9 cellular contexts compared by ENCODE assay signal in the genomic region with DNA sequence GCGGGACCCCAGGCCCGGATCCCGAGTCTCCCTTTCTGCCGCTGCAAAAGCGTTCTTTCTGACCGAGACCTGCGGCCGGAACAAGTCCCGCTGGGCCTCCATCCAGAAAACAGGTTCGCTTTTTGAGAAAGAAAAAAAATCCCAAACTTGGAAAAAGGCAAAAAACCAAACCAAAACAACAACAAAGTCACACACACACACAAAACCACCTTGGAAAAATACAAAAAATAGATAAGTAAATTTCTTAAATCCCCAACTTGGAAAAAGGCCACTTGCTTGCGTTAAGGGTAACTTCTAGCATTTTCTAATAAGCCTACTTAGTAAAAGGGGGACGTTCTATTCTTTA. TPM values are rescaled to one million over a fixed set of nuclear protein-coding genes. Genes with fewer than 3 reads are reported as not detected.
DNase-seq lines count a peak whose midpoint lies in the region; ATAC-seq and TF ChIP-seq lines count a peak whose summit lies in the region.
"Had no signal": no experiment of that assay in that cellular context is flagged by ENCODE, and none has a peak within 500 bp of the region (broad histone marks: within the 10 kb centered on the region; RNA-seq: fewer than 3 reads in every experiment).

No MANE protein-coding gene starts in this region.

- peak overlapping the region; percentile 84 for H3K9ac ChIP-seq in mesenchymal stem cell (ENCODE audit: low read length)

- peak overlapping the region in 1 of 2 experiments; percentile 61 for H3K4ac ChIP-seq in mesenchymal stem cell (ENCODE audit: low read depth in 1 of 2, low read length in 2 of 2)

- peak overlapping the region; percentile 47 to 89 (median 80) for H3K27ac ChIP-seq in heart left ventricle
- peak overlapping the region; percentile 64 for H3K27ac ChIP-seq in mesenchymal stem cell (ENCODE audit: low read length, poor library complexity, severe bottlenecking)
- H3K27ac ChIP-seq in urinary bladder (ENCODE audit: low read depth): peak overlapping the region; percentile 28

- H2BK12ac ChIP-seq in mesenchymal stem cell (ENCODE audit: low read length in 2 of 2): no peak overlapping the region

- H3K4me1 Mint-ChIP-seq in MCF 10A (ENCODE audit: insufficient read depth, unreplicated experiment): peaks cover 13% of the 10 kb centered on the region

- POLR2A ChIA-PET in MCF 10A (lab: Yijun Ruan, JAX): interaction anchor here (0.7 kb wide), 2 partner anchors 11 to 143 kb away, joined by 3 read pairs; no protein-coding TSS in a partner anchor

- no peak overlapping the region for H3K14ac ChIP-seq in mesenchymal stem cell (ENCODE audit: low read length in 2 of 2)

- H2AFZ ChIP-seq in mesenchymal stem cell (ENCODE audit: low read depth, low read length): peak overlapping the region; percentile 46

- peak overlapping the region; percentile 82 for H3K4me2 ChIP-seq in mesenchymal stem cell (ENCODE audit: low read length, poor library complexity, severe bottlenecking)

- H3K27me3 Mint-ChIP-seq in MCF 10A (ENCODE audit: insufficient read depth, unreplicated experiment): peaks cover 18% of the 10 kb centered on the region

- DNase-seq in heart left ventricle (no peak), cardiac septum (ENCODE audit: low spot score) (no peak), MCF 10A (ENCODE audit: unreplicated experiment) (no peak), mesenchymal stem cell (peak; percentile 6), COR-L47 (lab: John Stamatoyannopoulos, UW) (no peak), GM10266 (ENCODE audit: extremely low spot score) (no peak)

- CTCF ChIA-PET in MCF 10A (lab: Yijun Ruan, JAX): no interaction called here

- no peak for TF ChIP-seq POLR2A in heart left ventricle (IDR thresholded peaks at IDR 0.05)

- peak overlapping the region; percentile 83 for H3K4me3 Mint-ChIP-seq in MCF 10A (ENCODE audit: unreplicated experiment)

- H4K91ac ChIP-seq in mesenchymal stem cell (ENCODE audit: low read length): peak overlapping the region; percentile 63

- H3K23ac ChIP-seq in mesenchymal stem cell (ENCODE audit: low read length in 2 of 2): no peak overlapping the region

- H3K4me1 ChIP-seq in heart left ventricle (peaks cover 0 to 22% (median 12%) of the 10 kb centered on the region in 12 donors), mesenchymal stem cell (ENCODE audit: control insufficient read depth, insufficient read depth, low read depth, low read length) (peaks cover 2% of the 10 kb centered on the region), urinary bladder (ENCODE audit: insufficient read depth) (no peaks in the 10 kb centered on the region)

- no peak overlapping the region for H2AK5ac ChIP-seq in mesenchymal stem cell (ENCODE audit: low read length, severe bottlenecking)

- peaks cover 25% of the 10 kb centered on the region for H3K79me1 ChIP-seq in mesenchymal stem cell (replicated peaks; ENCODE audit: low read length, poor library complexity, severe bottlenecking)

- peak overlapping the region; percentile 67 to 92 for H3K18ac ChIP-seq in mesenchymal stem cell (ENCODE audit: low read depth in 1 of 2, low read length in 2 of 2)

- intact Hi-C loops in heart left ventricle (cut with DNase I) (loop anchor here in 6 of 10 donors (5.0 to 10.0 kb wide), 3 partner anchors 145 to 567 kb away; partner anchors contain the start of gene PDCL3 (in 5 of the 6)), cardiac septum (cut with DNase I) (loop anchor here (5.0 kb wide), 2 partner anchors 95 to 145 kb away; partner anchors contain the start of genes LONRF2 and PDCL3), MCF 10A (cut with micrococcal nuclease) (no loop called here)

- peak overlapping the region; percentile 58 to 97 (median 78) for H3K4me3 ChIP-seq in heart left ventricle
- peak overlapping the region; percentile 66 to 82 for H3K4me3 ChIP-seq in mesenchymal stem cell (ENCODE audit: insufficient read depth in 1 of 2, low read depth in 1 of 2, low read length in 2 of 2)
- peak overlapping the region; percentile 75 for H3K4me3 ChIP-seq in urinary bladder (ENCODE audit: low read depth, low read length)

- H3K36me3 Mint-ChIP-seq in MCF 10A (ENCODE audit: insufficient read depth, unreplicated experiment): peaks cover 4% of the 10 kb centered on the region

- TF ChIP-seq CTCF in heart left ventricle (IDR thresholded peaks at IDR 0.05) (no peak), MCF 10A (IDR thresholded peaks at IDR 0.05; ENCODE audit: unreplicated experiment) (no peak), GM10266 (IDR thresholded peaks at IDR 0.05; ENCODE audit: control insufficient read depth, insufficient read depth, low read depth, missing control alignments) (no peak)

- H4K8ac ChIP-seq in mesenchymal stem cell (ENCODE audit: low read length): peak overlapping the region; percentile 78

- ATAC-seq in heart left ventricle (no peak), GM19395 (IDR thresholded peaks at IDR 0.05; ENCODE audit: unreplicated experiment) (no peak)

- H3K27me3 ChIP-seq in heart left ventricle: no peaks in the 10 kb centered on the region
- H3K27me3 ChIP-seq in mesenchymal stem cell (ENCODE audit: control insufficient read depth in 1 of 2, insufficient read depth in 1 of 2, low read length in 2 of 2): no peaks in the 10 kb centered on the region

- no peak overlapping the region for H3K27ac Mint-ChIP-seq in MCF 10A (ENCODE audit: low read depth, unreplicated experiment)

- 10 to 12% (median 11%) methylated on average over 9 to 12 of the region's 12 CpGs for WGBS in heart left ventricle, 4 donors
- 41% methylated on average over 3 of the region's 12 CpGs for WGBS in mesenchymal stem cell
- 9% methylated on average over 12 of the region's 12 CpGs for WGBS in urinary bladder

- H3K36me3 ChIP-seq in heart left ventricle (peaks cover 0 to 16% (median 0%) of the 10 kb centered on the region in 9 donors), mesenchymal stem cell (ENCODE audit: control insufficient read depth in 1 of 2, insufficient read depth in 2 of 2, low read depth in 1 of 2, low read length in 2 of 2) (peaks cover 4 to 7% of the 10 kb centered on the region in 2 experiments), urinary bladder (ENCODE audit: insufficient read depth) (no peaks in the 10 kb centered on the region)

- no peak overlapping the region for H2BK5ac ChIP-seq in mesenchymal stem cell (ENCODE audit: low read depth, low read length, poor library complexity, severe bottlenecking)

- no peaks in the 10 kb centered on the region for H3K9me3 Mint-ChIP-seq in MCF 10A (ENCODE audit: unreplicated experiment)

- peak overlapping the region; percentile 94 for H2BK15ac ChIP-seq in mesenchymal stem cell (ENCODE audit: low read depth, poor library complexity, severe bottlenecking)

- H3K9me3 ChIP-seq in heart left ventricle (no peaks in the 10 kb centered on the region), mesenchymal stem cell (ENCODE audit: control insufficient read depth, low read length) (no peaks in the 10 kb centered on the region)

- H2BK120ac ChIP-seq in mesenchymal stem cell (ENCODE audit: low read depth, low read length): peak overlapping the region; percentile 87

- BruUV-seq in MCF 10A (replicated peaks; lab: Mats Ljungman, UMichigan): no TSS peak

RNA-seq across cellular contexts. Expression of gene CHST10, which starts 0.2 kb away (rescaled TPM):
- total RNA-seq in heart left ventricle (10 to 100 TPM in 4 of 9 donors, 1 to 10 TPM in 5; 7.2 to 14.1 (median 9.8) TPM), cardiac septum (7.8 TPM), MCF 10A (2022) (2.3 and 4.0 TPM in 2 replicates), urinary bladder (12.5 TPM)
- polyA plus RNA-seq in heart left ventricle (1 to 10 TPM; 5.8 to 6.7 TPM), urinary bladder (10.3 TPM)
- polyA plus RNA-seq in mesenchymal stem cell (2013, experiment 1 of 2): 7.1 TPM
- polyA plus RNA-seq in mesenchymal stem cell (2013, experiment 2 of 2): 7.2 TPM

RNA-seq across cellular contexts. Expression of gene NMS, which starts 52.6 kb away (rescaled TPM):
- not detected for total RNA-seq in heart left ventricle
- not detected for polyA plus RNA-seq in heart left ventricle
- total RNA-seq in cardiac septum: not detected
- not detected in 2 replicates for total RNA-seq in MCF 10A (2022)
- polyA plus RNA-seq in mesenchymal stem cell (2013, experiment 1 of 2): not detected
- polyA plus RNA-seq in mesenchymal stem cell (2013, experiment 2 of 2): not detected
- not detected for total RNA-seq in urinary bladder
- polyA plus RNA-seq in urinary bladder: not detected
- total RNA-seq: omental fat pad had no signal

Comparison
In these comparisons a context has a peak if more than half of its experiments do, and no peak if none do; other contexts are left out.
1. H3K27ac ChIP-seq: peak in every context shown above with its lines; median percentile 80 in heart left ventricle; 64 in mesenchymal stem cell; 28 in urinary bladder.